Comparison of ENCODE assay signal across 16 cellular contexts in genomic region chr17:69672924-69673323, GRCh38.
A peak's percentile ranks its signal among the peaks of the same experiment; 100 is the strongest.
DNase-seq lines count a peak whose midpoint lies in the region; TF ChIP-seq lines count a peak whose summit lies in the region.
"Had no signal": no experiment of that assay in that cellular context is flagged by ENCODE, and none has a peak within 500 bp of the region (broad histone marks: within the 10 kb centered on the region; RNA-seq: fewer than 3 reads in every experiment).

No MANE protein-coding gene starts in this region.

- H3K4ac ChIP-seq in neuronal stem cell (ENCODE audit: low read length) = no peak overlapping the region

- no peaks in the 10 kb centered on the region for H3K4me1 ChIP-seq in neuronal stem cell (ENCODE audit: control insufficient read depth in 2 of 2, insufficient read depth in 1 of 2, low read depth in 1 of 2, low read length in 2 of 2)
- no peaks in the 10 kb centered on the region for H3K4me1 ChIP-seq in prostate gland (replicated peaks)
- H3K4me1 ChIP-seq: Peyer's patch, psoas muscle, tibial artery had no signal

- no peak overlapping the region for H3K9ac ChIP-seq in neuronal stem cell (ENCODE audit: low read depth, low read length, poor library complexity)

- DNase-seq in AG04449 (ENCODE audit: low read depth, low spot score) (peak; percentile 52), HCEC 1CT (peak; percentile 68), astrocyte of the hippocampus (ENCODE audit: low read depth, low spot score) (peak; percentile 79), hepatic stellate cell (ENCODE audit: low spot score) (peak; percentile 29), Ammon's horn (ENCODE audit: low spot score) (no peak), T-helper 2 cell (no peak), neuronal stem cell (ENCODE audit: low spot score) (no peak), prostate gland (ENCODE audit: low spot score) (no peak)
- DNase-seq: DMS79, KG1, NCI-H1694, NCI-H526, Peyer's patch, psoas muscle, tibial artery had no signal

- H2BK5ac ChIP-seq in neuronal stem cell (ENCODE audit: low read length) = no peak overlapping the region

- intact Hi-C loops in prostate gland (cut with DNase I) = no loop called here

- no peak overlapping the region for H3K27ac ChIP-seq in neuronal stem cell (replicated peaks; ENCODE audit: low read length)
- H3K27ac ChIP-seq in prostate gland = no peak overlapping the region
- H3K27ac ChIP-seq: coronary artery, Peyer's patch, psoas muscle, tibial artery had no signal

- H2BK12ac ChIP-seq in neuronal stem cell (ENCODE audit: low read length) = no peak overlapping the region

- H3K23ac ChIP-seq in neuronal stem cell (ENCODE audit: low read depth, low read length, poor library complexity) = no peak overlapping the region

- no peak overlapping the region for H2AK5ac ChIP-seq in neuronal stem cell (ENCODE audit: low read depth, low read length)

- H3K27me3 ChIP-seq in neuronal stem cell (ENCODE audit: control insufficient read depth in 3 of 3, insufficient read depth in 3 of 3, low read depth in 1 of 3, low read length in 3 of 3) (no peaks in the 10 kb centered on the region), prostate gland (replicated peaks; ENCODE audit: insufficient read depth) (no peaks in the 10 kb centered on the region)
- H3K27me3 ChIP-seq: Peyer's patch, tibial artery had no signal

- no peak overlapping the region for H4K91ac ChIP-seq in neuronal stem cell (ENCODE audit: low read depth, low read length, poor library complexity)

- no peak for TF ChIP-seq POLR2A in prostate gland (IDR thresholded peaks at IDR 0.05)

- CTCF ChIA-PET in AG04449 (lab: Yijun Ruan, JAX) = no interaction called here

- TF ChIP-seq CTCF in AG04449 (IDR thresholded peaks at IDR 0.05; ENCODE audit: insufficient read depth, low read length, missing control alignments) (no peak), prostate gland (IDR thresholded peaks at IDR 0.05) (no peak)

- H3K4me2 ChIP-seq in neuronal stem cell (ENCODE audit: insufficient read depth, low read length, poor library complexity, severe bottlenecking) = no peak overlapping the region

- WGBS in neuronal stem cell (ENCODE audit: extremely low coverage in 2 of 2, insufficient read length in 2 of 2, insufficient replicate concordance in 1 of 2), 2 donors = no CpG with 5 or more reads among the region's 1 CpG
- WGBS in prostate gland = 68% methylated on average over 1 of the region's 1 CpG

- H3K9me3 ChIP-seq in neuronal stem cell (replicated peaks in 1 of 2; ENCODE audit: control insufficient read depth in 2 of 2, insufficient read depth in 1 of 2, low read depth in 1 of 2, low read length in 2 of 2) (no peaks in the 10 kb centered on the region), prostate gland (no peaks in the 10 kb centered on the region)
- H3K9me3 ChIP-seq: Peyer's patch, psoas muscle, tibial artery had no signal

- H3K4me3 ChIP-seq in AG04449 (ENCODE audit: low read depth, low read length) = no peak overlapping the region
- H3K4me3 ChIP-seq in neuronal stem cell (ENCODE audit: low read length in 2 of 2) = no peak overlapping the region
- H3K4me3 ChIP-seq in prostate gland = no peak overlapping the region
- H3K4me3 ChIP-seq: coronary artery, Peyer's patch, psoas muscle, tibial artery had no signal

- no peak overlapping the region for H2BK15ac ChIP-seq in neuronal stem cell (ENCODE audit: low read length)

- no peak overlapping the region for H3K18ac ChIP-seq in neuronal stem cell (ENCODE audit: low read length)

- H3K36me3 ChIP-seq in neuronal stem cell (replicated peaks in 1 of 2; ENCODE audit: control insufficient read depth in 2 of 2, insufficient read depth in 2 of 2, low read length in 2 of 2) (no peaks in the 10 kb centered on the region), prostate gland (no peaks in the 10 kb centered on the region)
- H3K36me3 ChIP-seq: Peyer's patch, tibial artery had no signal

- H3K14ac ChIP-seq in neuronal stem cell (ENCODE audit: low read length) = no peak overlapping the region

- no peaks in the 10 kb centered on the region for H3K79me1 ChIP-seq in neuronal stem cell (ENCODE audit: low read depth, low read length)

- no peak overlapping the region for H4K8ac ChIP-seq in neuronal stem cell (ENCODE audit: low read depth, low read length)

- POLR2A ChIA-PET in AG04449 (lab: Yijun Ruan, JAX) = no interaction called here

- H2BK120ac ChIP-seq in neuronal stem cell (ENCODE audit: low read depth, low read length) = no peak overlapping the region

- no peak overlapping the region for H2AFZ ChIP-seq in neuronal stem cell (ENCODE audit: low read length)

Comparison
In these comparisons a context has a peak if more than half of its experiments do, and no peak if none do; other contexts are left out.
1. DNase-seq: peak in AG04449 (single experiment), HCEC 1CT (single experiment), astrocyte of the hippocampus (single experiment) and hepatic stellate cell (single experiment); none in Ammon's horn (single experiment), T-helper 2 cell (0 of 5), neuronal stem cell (single experiment) and prostate gland (single experiment).